Comparison of ENCODE assay signal across 10 cellular contexts in the genomic region with DNA sequence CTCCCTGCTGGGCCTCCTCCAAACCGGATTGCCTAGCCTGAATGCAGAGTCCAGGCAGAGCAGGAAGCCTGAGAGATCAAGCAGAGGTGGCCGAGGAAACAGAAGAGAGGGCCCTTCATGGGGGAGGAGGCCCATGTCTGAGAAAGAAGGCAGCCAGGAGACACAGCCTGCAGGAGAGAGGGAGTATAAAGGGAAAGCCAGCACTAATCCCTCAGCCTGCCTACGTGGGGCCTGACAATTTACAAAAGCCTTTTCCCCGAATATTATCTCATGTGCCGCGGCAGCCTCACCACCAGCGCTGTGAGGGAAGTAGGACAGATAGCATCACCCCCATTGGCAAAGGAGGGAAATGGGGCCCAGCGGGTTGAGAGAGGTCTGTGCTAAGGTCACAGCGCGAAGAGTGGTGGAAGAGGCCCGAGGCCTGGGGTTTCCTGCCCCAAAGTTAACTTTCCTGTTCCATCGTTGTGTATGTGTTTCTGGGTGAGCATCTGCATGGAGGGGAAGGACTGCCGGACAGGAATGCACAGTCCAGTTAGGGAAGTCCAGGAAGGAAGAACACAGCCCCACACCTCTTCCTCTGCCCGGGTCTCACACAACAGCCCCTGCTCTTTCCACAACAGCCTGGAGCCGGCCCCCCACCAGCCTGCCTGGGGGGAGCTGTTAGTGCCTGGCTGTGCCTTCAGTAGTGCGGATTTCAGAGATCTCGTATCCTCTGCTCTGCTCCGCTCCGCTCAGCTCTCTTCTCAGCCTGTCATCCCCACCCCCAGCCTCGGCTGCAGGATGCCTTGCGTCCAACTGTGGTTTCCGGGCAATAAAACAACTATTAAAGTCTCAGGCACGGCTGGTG. TPM values are rescaled to one million over a fixed set of nuclear protein-coding genes. Genes with fewer than 3 reads are reported as not detected.
A peak's percentile ranks its signal among the peaks of the same experiment; 100 is the strongest.
DNase-seq lines count a peak whose midpoint lies in the region; FAIRE-seq and TF ChIP-seq lines count a peak whose summit lies in the region.
"Had no signal": no experiment of that assay in that cellular context is flagged by ENCODE, and none has a peak within 500 bp of the region (broad histone marks: within the 10 kb centered on the region; RNA-seq: fewer than 3 reads in every experiment).

No MANE protein-coding gene starts in this region.

- no peaks in the 10 kb centered on the region for H3K9me3 Mint-ChIP-seq in chondrocyte (ENCODE audit: low read depth)
- H3K9me3 Mint-ChIP-seq: activated T-cell treated with anti-CD3 and anti-CD28 coated beads, Interleukin-2, amount 50 U/mL, for 24 hours had no signal

- TF ChIP-seq POLR2A in NB4 (IDR thresholded peaks at IDR 0.05; ENCODE audit: extremely low read depth, insufficient read length): peak; percentile 24

- no peaks in the 10 kb centered on the region for H3K79me1 ChIP-seq in trophoblast cell (ENCODE audit: low read length)

- no peaks in the 10 kb centered on the region for H3K36me3 Mint-ChIP-seq in chondrocyte (ENCODE audit: low read depth)

- no peak overlapping the region for H3K4me3 Mint-ChIP-seq in chondrocyte (ENCODE audit: unreplicated experiment)
- H3K4me3 Mint-ChIP-seq: activated T-cell treated with anti-CD3 and anti-CD28 coated beads, Interleukin-2, amount 50 U/mL, for 24 hours had no signal

- FAIRE-seq in GM19239 (lab: Jason Lieb, UNC): peak; percentile 76

- no peak overlapping the region for H3K18ac ChIP-seq in trophoblast cell (ENCODE audit: low read length)

- no peaks in the 10 kb centered on the region for H3K36me3 ChIP-seq in trophoblast cell (ENCODE audit: control insufficient read depth in 1 of 2, insufficient read depth in 2 of 2, low read length in 2 of 2)

- WGBS in trophoblast cell (ENCODE audit: extremely low coverage, insufficient coverage, insufficient read length): no CpG with 5 or more reads among the region's 23 CpGs

- no peak overlapping the region for H4K8ac ChIP-seq in trophoblast cell (ENCODE audit: low read depth, low read length)

- peak overlapping the region; percentile 34 for H3K4me2 ChIP-seq in trophoblast cell (ENCODE audit: low read length)

- DNase-seq in GM19239 (ENCODE audit: insufficient read length, low spot score): no peak
- peak; percentile 90 for DNase-seq in NB4 (ENCODE audit: low read depth)
- peak; percentile 62 for DNase-seq in ecto neural progenitor cell (ENCODE audit: low spot score)
- DNase-seq in trophoblast cell: no peak
- no peak for DNase-seq in chondrocyte (ENCODE audit: low spot score)
- DNase-seq in GOT3 (lab: John Stamatoyannopoulos, UW): no peak
- no peak for DNase-seq in NCI-H345 treated with DMSO at 0.1 percent for 48 hours (lab: John Stamatoyannopoulos, UW; ENCODE audit: unreplicated experiment)
- DNase-seq: activated T-cell treated with anti-CD3 and anti-CD28 coated beads, Interleukin-2, amount 50 U/mL, for 24 hours; cerebellar nuclear complex; NCI-H1105 treated with DMSO at 0.1 percent for 48 hours had no signal

- no peaks in the 10 kb centered on the region for H3K79me2 ChIP-seq in trophoblast cell (ENCODE audit: control insufficient read depth, insufficient read depth, low read length, poor library complexity)

- H2BK12ac ChIP-seq in trophoblast cell (ENCODE audit: low read length): no peak overlapping the region

- no peak overlapping the region for H2AK5ac ChIP-seq in trophoblast cell (ENCODE audit: low read length)

- no peak overlapping the region for H3K14ac ChIP-seq in trophoblast cell (ENCODE audit: low read length)

- H3K9me3 ChIP-seq in trophoblast cell (ENCODE audit: insufficient read depth, low read depth, low read length): no peaks in the 10 kb centered on the region

- no peak overlapping the region for H3K27ac Mint-ChIP-seq in chondrocyte (ENCODE audit: unreplicated experiment)
- H3K27ac Mint-ChIP-seq: activated T-cell treated with anti-CD3 and anti-CD28 coated beads, Interleukin-2, amount 50 U/mL, for 24 hours had no signal

- no peak overlapping the region for H2AFZ ChIP-seq in trophoblast cell (ENCODE audit: insufficient read depth, low read length, poor library complexity)

- peak overlapping the region; percentile 49 for H3K4me3 ChIP-seq in NB4 (ENCODE audit: low read depth, low read length)
- no peak overlapping the region for H3K4me3 ChIP-seq in trophoblast cell (ENCODE audit: low read depth, low read length)

- no peak overlapping the region for H3K9ac ChIP-seq in trophoblast cell (ENCODE audit: low read length)

- H3K4ac ChIP-seq in trophoblast cell (ENCODE audit: low read depth, low read length): no peak overlapping the region

- H2BK5ac ChIP-seq in trophoblast cell (ENCODE audit: low read depth, low read length, poor library complexity): no peak overlapping the region

- no peak for TF ChIP-seq CTCF in NB4 (IDR thresholded peaks at IDR 0.05; ENCODE audit: low read depth, low read length)
- TF ChIP-seq CTCF in chondrocyte (IDR thresholded peaks at IDR 0.05): no peak

- no peak overlapping the region for H2BK120ac ChIP-seq in trophoblast cell (ENCODE audit: insufficient read depth, low read length, poor library complexity)

- H3K27me3 Mint-ChIP-seq in chondrocyte (ENCODE audit: low read depth): no peaks in the 10 kb centered on the region

- peaks cover 28 to 41% of the 10 kb centered on the region in 2 experiments for H3K4me1 ChIP-seq in trophoblast cell (ENCODE audit: control insufficient read depth in 1 of 2, insufficient read depth in 2 of 2, low read length in 2 of 2)

- no peak overlapping the region for H3K23ac ChIP-seq in trophoblast cell (ENCODE audit: low read length)

- no peak overlapping the region for H4K91ac ChIP-seq in trophoblast cell (ENCODE audit: low read depth, low read length)

- H3K27me3 ChIP-seq in trophoblast cell (ENCODE audit: insufficient read depth, low read length): peaks cover 53% of the 10 kb centered on the region

- H4K12ac ChIP-seq in trophoblast cell (ENCODE audit: low read depth, low read length): no peak overlapping the region

- no peak overlapping the region for H3K27ac ChIP-seq in trophoblast cell (ENCODE audit: low read depth, low read length)

- peaks cover 8% of the 10 kb centered on the region for H3K4me1 Mint-ChIP-seq in chondrocyte (ENCODE audit: low read depth)

RNA-seq across cellular contexts. Expression of a gene that starts 50.9 kb away (rescaled TPM):
- 5.9 and 6.1 TPM in 2 replicates for polyA plus RNA-seq in trophoblast cell (2013)
- total RNA-seq in chondrocyte: 10.8 to 19.0 TPM (median 11.0 TPM) in 3 replicates

Comparison
In these comparisons a context has a peak if more than half of its experiments do, and no peak if none do; other contexts are left out.
1. DNase-seq: peak in NB4 (single experiment) and ecto neural progenitor cell (single experiment); none in GM19239 (single experiment), trophoblast cell (0 of 2), chondrocyte (single experiment), GOT3 (single experiment) and NCI-H345 treated with DMSO at 0.1 percent for 48 hours (single experiment).